Comparison of ENCODE assay signal across 19 cellular contexts in the genomic region with DNA sequence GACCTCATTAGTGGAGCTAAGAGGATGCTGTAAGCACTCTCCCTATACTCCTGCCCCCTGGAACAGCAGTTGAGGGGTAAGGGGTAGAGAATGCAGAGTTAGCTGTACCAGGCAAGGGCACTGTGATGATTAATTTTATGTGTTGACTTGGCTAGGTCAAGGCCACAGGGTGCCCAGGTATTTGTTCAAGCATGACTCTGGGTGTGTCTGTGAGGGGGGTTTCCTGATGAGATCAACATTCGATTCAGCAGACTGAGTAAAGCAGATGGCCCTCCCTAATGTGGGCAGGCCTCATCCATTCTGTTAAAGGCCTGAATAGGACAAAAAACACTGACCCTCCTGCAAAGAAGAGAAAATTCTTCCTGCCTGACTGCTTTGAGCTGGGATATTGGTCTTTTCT.
DNase-seq lines count a peak whose midpoint lies in the region; ATAC-seq and TF ChIP-seq lines count a peak whose summit lies in the region.
"Had no signal": no experiment of that assay in that cellular context is flagged by ENCODE, and none has a peak within 500 bp of the region (broad histone marks: within the 10 kb centered on the region; RNA-seq: fewer than 3 reads in every experiment).

No MANE protein-coding gene starts in this region.

- peaks cover 5% of the 10 kb centered on the region for H3K4me1 Mint-ChIP-seq in stimulated activated effector memory CD8-positive, alpha-beta T cell treated with anti-CD3 and anti-CD28 coated beads, Interleukin-12 subunit alpha, Interleukin-12 subunit beta, amount 100 ng/mL, for 72 hours
- H3K4me1 Mint-ChIP-seq: CD4-positive, CD25-positive, alpha-beta regulatory T cell had no signal

- no peak overlapping the region for H3K4me2 ChIP-seq in fibroblast of lung (ENCODE audit: extremely low read depth, insufficient read depth, low read length)
- H3K4me2 ChIP-seq: A549 had no signal

- no peaks in the 10 kb centered on the region for H3K4me1 ChIP-seq in fibroblast of lung (ENCODE audit: control insufficient read depth, extremely low read depth, insufficient read depth, low read length)
- H3K4me1 ChIP-seq: A549, thyroid gland had no signal

- no peak overlapping the region for H3K27ac Mint-ChIP-seq in stimulated activated effector memory CD8-positive, alpha-beta T cell treated with anti-CD3 and anti-CD28 coated beads, Interleukin-12 subunit alpha, Interleukin-12 subunit beta, amount 100 ng/mL, for 72 hours
- H3K27ac Mint-ChIP-seq: CD4-positive, CD25-positive, alpha-beta regulatory T cell; nephron had no signal

- no peaks in the 10 kb centered on the region for H4K20me1 ChIP-seq in fibroblast of lung (ENCODE audit: control insufficient read depth, extremely low read depth, insufficient read depth, low read length)

- peak overlapping the region; percentile 49 for H3K27ac ChIP-seq in fibroblast of lung (ENCODE audit: insufficient read depth, low read length)
- H3K27ac ChIP-seq: A549, thyroid gland, VCaP had no signal

- H3K27me3 ChIP-seq in MG63 = no peaks in the 10 kb centered on the region
- no peaks in the 10 kb centered on the region for H3K27me3 ChIP-seq in fibroblast of lung (ENCODE audit: control insufficient read depth, insufficient read depth, low read length)
- H3K27me3 ChIP-seq: thyroid gland had no signal

- no peaks in the 10 kb centered on the region for H3K36me3 Mint-ChIP-seq in stimulated activated effector memory CD8-positive, alpha-beta T cell treated with anti-CD3 and anti-CD28 coated beads, Interleukin-12 subunit alpha, Interleukin-12 subunit beta, amount 100 ng/mL, for 72 hours
- H3K36me3 Mint-ChIP-seq: CD4-positive, CD25-positive, alpha-beta regulatory T cell; IgD-negative memory B cell had no signal

- H3K36me3 ChIP-seq in MG63 (no peaks in the 10 kb centered on the region), fibroblast of lung (ENCODE audit: control insufficient read depth, insufficient read depth, low read length) (no peaks in the 10 kb centered on the region)
- H3K36me3 ChIP-seq: thyroid gland had no signal

- no peak overlapping the region for H3K4me3 Mint-ChIP-seq in stimulated activated effector memory CD8-positive, alpha-beta T cell treated with anti-CD3 and anti-CD28 coated beads, Interleukin-12 subunit alpha, Interleukin-12 subunit beta, amount 100 ng/mL, for 72 hours
- H3K4me3 Mint-ChIP-seq: CD4-positive, CD25-positive, alpha-beta regulatory T cell; nephron had no signal

- no peaks in the 10 kb centered on the region for H3K9me3 Mint-ChIP-seq in stimulated activated effector memory CD8-positive, alpha-beta T cell treated with anti-CD3 and anti-CD28 coated beads, Interleukin-12 subunit alpha, Interleukin-12 subunit beta, amount 100 ng/mL, for 72 hours
- H3K9me3 Mint-ChIP-seq: IgD-negative memory B cell, nephron had no signal

- TF ChIP-seq CTCF in fibroblast of lung (conservative IDR thresholded peaks at IDR 0.05 in 1 of 2, IDR thresholded peaks at IDR 0.05 in 1 of 2; ENCODE audit: low read depth in 1 of 2, low read length in 2 of 2) = no peak

- peak; percentile 57 for ATAC-seq in stimulated activated effector memory CD8-positive, alpha-beta T cell treated with anti-CD3 and anti-CD28 coated beads, Interleukin-12 subunit alpha, Interleukin-12 subunit beta, amount 100 ng/mL, for 72 hours
- ATAC-seq: A549, PC-3 had no signal

- DNase-seq in NCI-H748 (lab: John Stamatoyannopoulos, UW; ENCODE audit: unreplicated experiment) (peak; percentile 65), NCI-H748 treated with DMSO at 0.1 percent for 48 hours (lab: John Stamatoyannopoulos, UW) (no peak), MG63 (peak; percentile 57), fibroblast of lung (ENCODE audit: low read depth in 2 of 2) (no peak), NCI-H187 treated with DMSO at 0.1 percent for 48 hours (lab: John Stamatoyannopoulos, UW) (no peak), SKM-1 (lab: John Stamatoyannopoulos, UW; ENCODE audit: unreplicated experiment) (no peak), Kasumi-1 (lab: John Stamatoyannopoulos, UW) (no peak)
- no peak for DNase-seq in stimulated activated effector memory CD8-positive, alpha-beta T cell treated with anti-CD3 and anti-CD28 coated beads, Interleukin-12 subunit alpha, Interleukin-12 subunit beta, amount 100 ng/mL, for 72 hours (ENCODE audit: low spot score in 2 of 2)
- DNase-seq: activated naive CD4-positive, alpha-beta T cell; CD4-positive, CD25-positive, alpha-beta regulatory T cell; NCI-H2171; PC-3; stimulated activated CD4-positive, alpha-beta T cell treated with anti-CD3 and anti-CD28 coated beads, Interleukin-1b, Interleukin-23, amount 100 ng/mL, for 48 hours; thyroid gland had no signal

- H3K9ac ChIP-seq in fibroblast of lung (ENCODE audit: insufficient read depth, low read length) = no peak overlapping the region

- H3K79me2 ChIP-seq in fibroblast of lung (ENCODE audit: control insufficient read depth, insufficient read depth, low read length) = no peaks in the 10 kb centered on the region

- no peak overlapping the region for H3K4me3 ChIP-seq in MG63
- no peak overlapping the region for H3K4me3 ChIP-seq in fibroblast of lung (replicated peaks in 1 of 4; ENCODE audit: control extremely low read depth in 1 of 4, insufficient read depth in 1 of 4, low read depth in 3 of 4, low read length in 4 of 4)
- H3K4me3 ChIP-seq: A549, lung, thyroid gland had no signal

- no peak overlapping the region for H2AFZ ChIP-seq in fibroblast of lung (ENCODE audit: low read length)

- H3K9me3 ChIP-seq in MG63 = no peaks in the 10 kb centered on the region
- H3K9me3 ChIP-seq in fibroblast of lung (ENCODE audit: control insufficient read depth, insufficient read depth, low read depth, low read length) = no peaks in the 10 kb centered on the region
- H3K9me3 ChIP-seq: A549, thyroid gland had no signal

Comparison
In these comparisons a context has a peak if more than half of its experiments do, and no peak if none do; other contexts are left out.
1. DNase-seq: peak in NCI-H748 (single experiment) and MG63 (single experiment); none in NCI-H748 treated with DMSO at 0.1 percent for 48 hours (single experiment), fibroblast of lung (0 of 2), stimulated activated effector memory CD8-positive, alpha-beta T cell treated with anti-CD3 and anti-CD28 coated beads, Interleukin-12 subunit alpha, Interleukin-12 subunit beta, amount 100 ng/mL, for 72 hours (0 of 2), NCI-H187 treated with DMSO at 0.1 percent for 48 hours (single experiment), SKM-1 (single experiment) and Kasumi-1 (0 of 2).